20 cellular contexts compared by ENCODE assay signal in genomic region chr1:185159966-185160365, GRCh38. TPM values are rescaled to one million over a fixed set of nuclear protein-coding genes. Genes with fewer than 3 reads are reported as not detected.
DNase-seq lines count a peak whose midpoint lies in the region; ATAC-seq lines count a peak whose summit lies in the region.
"Had no signal": no experiment of that assay in that cellular context is flagged by ENCODE, and none has a peak within 500 bp of the region (broad histone marks: within the 10 kb centered on the region; RNA-seq: fewer than 3 reads in every experiment).

No MANE protein-coding gene starts in this region.

- POLR2A ChIA-PET in activated naive CD8-positive, alpha-beta T cell treated with anti-CD3 and anti-CD28 coated beads, Interleukin-2, amount 10 ng/mL, durations not matched to agents 7 days and 5 days (lab: Charles Lee) = no interaction called here

- peak overlapping the region; percentile 3 for H3K27ac Mint-ChIP-seq in activated CD4-positive, alpha-beta T cell treated with anti-CD3 and anti-CD28 coated beads, Interleukin-2, amount 10 ng/mL, durations not matched to agents 24 days and 14 days
- H3K27ac Mint-ChIP-seq in activated naive CD8-positive, alpha-beta T cell treated with anti-CD3 and anti-CD28 coated beads, Interleukin-2, amount 10 ng/mL, durations not matched to agents 7 days and 5 days = no peak overlapping the region
- H3K27ac Mint-ChIP-seq: H9, nephron had no signal

- no peaks in the 10 kb centered on the region for H3K9me3 Mint-ChIP-seq in activated CD4-positive, alpha-beta T cell treated with anti-CD3 and anti-CD28 coated beads, Interleukin-2, amount 10 ng/mL, durations not matched to agents 24 days and 14 days
- no peaks in the 10 kb centered on the region for H3K9me3 Mint-ChIP-seq in activated naive CD8-positive, alpha-beta T cell treated with anti-CD3 and anti-CD28 coated beads, Interleukin-2, amount 10 ng/mL, durations not matched to agents 7 days and 5 days
- H3K9me3 Mint-ChIP-seq: H9, nephron had no signal

- no peak for DNase-seq in activated CD4-positive, alpha-beta T cell treated with anti-CD3 and anti-CD28 coated beads, Interleukin-2, amount 10 ng/mL, durations not matched to agents 24 days and 14 days
- DNase-seq in activated CD4-positive, alpha-beta T cell treated with anti-CD3 and anti-CD28 coated beads, Interleukin-2, amount 50 U/mL, for 4 hours = no peak
- DNase-seq in LHCN-M2 (ENCODE audit: low read depth) (peak; percentile 12), putamen (ENCODE audit: low spot score) (peak; percentile 66), midbrain (lab: John Stamatoyannopoulos, UW) (no peak), SHP77 (lab: John Stamatoyannopoulos, UW) (no peak)
- DNase-seq in activated naive CD8-positive, alpha-beta T cell treated with anti-CD3 and anti-CD28 coated beads, Interleukin-2, amount 10 ng/mL, durations not matched to agents 7 days and 5 days = no peak
- DNase-seq: activated CD4-positive, alpha-beta T cell treated with anti-CD3 and anti-CD28 coated beads, Interleukin-2, amount 50 U/mL, for 1 hour; C1 segment of cervical spinal cord; DMS53; effector CD8-positive, alpha-beta T cell; H9; kidney; mesenchymal stem cell; NCI-H524; SK-N-SH; stimulated activated naive CD4-positive, alpha-beta T cell; trophoblast cell had no signal

- ATAC-seq in activated naive CD8-positive, alpha-beta T cell treated with anti-CD3 and anti-CD28 coated beads, Interleukin-2, amount 10 ng/mL, durations not matched to agents 7 days and 5 days (ENCODE audit: low read depth) = no peak
- ATAC-seq in HG02885 (IDR thresholded peaks at IDR 0.05; ENCODE audit: poor library complexity, unreplicated experiment) = no peak

- H3K36me3 Mint-ChIP-seq in activated CD4-positive, alpha-beta T cell treated with anti-CD3 and anti-CD28 coated beads, Interleukin-2, amount 10 ng/mL, durations not matched to agents 24 days and 14 days (ENCODE audit: low read depth) = peaks cover 5% of the 10 kb centered on the region
- H3K36me3 Mint-ChIP-seq in activated naive CD8-positive, alpha-beta T cell treated with anti-CD3 and anti-CD28 coated beads, Interleukin-2, amount 10 ng/mL, durations not matched to agents 7 days and 5 days = peaks cover 5% of the 10 kb centered on the region

- no peaks in the 10 kb centered on the region for H3K27me3 Mint-ChIP-seq in activated CD4-positive, alpha-beta T cell treated with anti-CD3 and anti-CD28 coated beads, Interleukin-2, amount 10 ng/mL, durations not matched to agents 24 days and 14 days
- no peaks in the 10 kb centered on the region for H3K27me3 Mint-ChIP-seq in activated naive CD8-positive, alpha-beta T cell treated with anti-CD3 and anti-CD28 coated beads, Interleukin-2, amount 10 ng/mL, durations not matched to agents 7 days and 5 days

- intact Hi-C loops in activated CD4-positive, alpha-beta T cell treated with anti-CD3 and anti-CD28 coated beads, Interleukin-2, amount 10 ng/mL, durations not matched to agents 24 days and 14 days (cut with micrococcal nuclease) = loop anchor here (5.0 to 10.0 kb wide), 2 partner anchors 275 to 512 kb away; no protein-coding TSS in a partner anchor

- H3K4me3 Mint-ChIP-seq in activated CD4-positive, alpha-beta T cell treated with anti-CD3 and anti-CD28 coated beads, Interleukin-2, amount 10 ng/mL, durations not matched to agents 24 days and 14 days = peak overlapping the region; percentile 2
- peak overlapping the region; percentile 15 for H3K4me3 Mint-ChIP-seq in activated naive CD8-positive, alpha-beta T cell treated with anti-CD3 and anti-CD28 coated beads, Interleukin-2, amount 10 ng/mL, durations not matched to agents 7 days and 5 days
- H3K4me3 Mint-ChIP-seq: H9 had no signal

- peaks cover 41% of the 10 kb centered on the region for H3K4me1 Mint-ChIP-seq in activated CD4-positive, alpha-beta T cell treated with anti-CD3 and anti-CD28 coated beads, Interleukin-2, amount 10 ng/mL, durations not matched to agents 24 days and 14 days
- H3K4me1 Mint-ChIP-seq in activated naive CD8-positive, alpha-beta T cell treated with anti-CD3 and anti-CD28 coated beads, Interleukin-2, amount 10 ng/mL, durations not matched to agents 7 days and 5 days = peaks cover 33% of the 10 kb centered on the region

RNA-seq across cellular contexts. Expression of gene SWT1, which starts 3.0 kb away (rescaled TPM):
- 1.4 and 1.8 TPM in 2 replicates for total RNA-seq in activated CD4-positive, alpha-beta T cell treated with anti-CD3 and anti-CD28 coated beads, Interleukin-2, amount 10 ng/mL, durations not matched to agents 24 days and 14 days
- total RNA-seq in LHCN-M2 (2014; rRNA removed) = 3.4 and 4.2 TPM in 2 replicates
- polyA plus RNA-seq in LHCN-M2 (2012) = 0.66 TPM
- 1 to 10 TPM; 3.9 to 5.6 TPM for total RNA-seq in activated naive CD8-positive, alpha-beta T cell treated with anti-CD3 and anti-CD28 coated beads, Interleukin-2, amount 10 ng/mL, durations not matched to agents 7 days and 5 days

RNA-seq across cellular contexts. Expression of gene TRMT1L, which starts 3.2 kb away (rescaled TPM):
- total RNA-seq in activated CD4-positive, alpha-beta T cell treated with anti-CD3 and anti-CD28 coated beads, Interleukin-2, amount 10 ng/mL, durations not matched to agents 24 days and 14 days = 22.4 and 26.0 TPM in 2 replicates
- 27.6 and 29.2 TPM in 2 replicates for total RNA-seq in LHCN-M2 (2014; rRNA removed)
- polyA plus RNA-seq in LHCN-M2 (2012) = 5.3 TPM
- 10 to 100 TPM; 22.0 to 22.9 TPM for total RNA-seq in activated naive CD8-positive, alpha-beta T cell treated with anti-CD3 and anti-CD28 coated beads, Interleukin-2, amount 10 ng/mL, durations not matched to agents 7 days and 5 days

Comparison
In these comparisons a context has a peak if more than half of its experiments do, and no peak if none do; other contexts are left out.
1. DNase-seq: peak in LHCN-M2 (single experiment) and putamen (single experiment); none in activated CD4-positive, alpha-beta T cell treated with anti-CD3 and anti-CD28 coated beads, Interleukin-2, amount 10 ng/mL, durations not matched to agents 24 days and 14 days (single experiment), activated CD4-positive, alpha-beta T cell treated with anti-CD3 and anti-CD28 coated beads, Interleukin-2, amount 50 U/mL, for 4 hours (0 of 2), activated naive CD8-positive, alpha-beta T cell treated with anti-CD3 and anti-CD28 coated beads, Interleukin-2, amount 10 ng/mL, durations not matched to agents 7 days and 5 days (single experiment), midbrain (single experiment) and SHP77 (0 of 2).